Comparison of ENCODE assay signal across 19 cellular contexts in the genomic region with DNA sequence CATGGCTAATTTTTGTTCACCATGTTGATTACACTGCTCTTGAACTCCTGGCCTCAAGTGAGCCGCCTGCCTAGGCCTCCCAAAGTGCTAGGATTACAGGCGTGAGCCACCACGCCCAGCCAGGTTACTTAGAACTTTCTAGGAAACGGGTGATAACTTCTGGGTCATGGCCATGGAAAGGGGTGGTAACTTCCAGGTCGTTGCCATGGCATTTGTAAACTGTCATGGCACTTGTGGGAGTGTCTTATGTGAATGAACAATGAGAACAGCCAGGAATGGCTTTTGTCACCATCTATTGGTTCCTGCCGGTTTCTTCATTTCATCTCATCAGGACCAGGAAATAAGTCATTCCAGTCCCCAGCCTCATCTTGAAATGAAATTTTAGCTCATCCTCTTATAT.
"Had no signal": no experiment of that assay in that cellular context is flagged by ENCODE, and none has a peak within 500 bp of the region (broad histone marks: within the 10 kb centered on the region; RNA-seq: fewer than 3 reads in every experiment).

No MANE protein-coding gene starts in this region.

- DNase-seq: effector CD4-positive, alpha-beta T cell; endodermal cell; erythroblast; foreskin melanocyte; head of caudate nucleus; mammary epithelial cell; natural killer cell; occipital lobe; pancreas; right cardiac atrium; stimulated activated CD4-positive, alpha-beta T cell treated with anti-CD3 and anti-CD28 coated beads, Interleukin-2, amount 100 ng/mL, for 48 hours; stimulated activated naive CD4-positive, alpha-beta T cell treated with Interleukin-2 at 50 U/mL for 16 hours; tibial artery; upper lobe of right lung had no signal

- H3K36me3 ChIP-seq: pancreas, suprapubic skin, tibial artery, upper lobe of right lung had no signal

- FAIRE-seq: endothelial cell of umbilical vein, pancreas had no signal

- H3K4me2 ChIP-seq: hepatocyte, smooth muscle cell had no signal

- H3K9me3 ChIP-seq: pancreas, suprapubic skin, tibial artery, upper lobe of right lung had no signal

- H3K4me3 ChIP-seq: coronary artery, hepatocyte, pancreas, smooth muscle cell, suprapubic skin, tibial artery, upper lobe of right lung had no signal

- H2AFZ ChIP-seq: hepatocyte had no signal

- H3K79me2 ChIP-seq: hepatocyte had no signal

- H3K27me3 ChIP-seq: hepatocyte, pancreas, suprapubic skin, tibial artery, upper lobe of right lung had no signal

- H3K27ac ChIP-seq: coronary artery, pancreas, suprapubic skin, tibial artery, upper lobe of right lung had no signal

- ATAC-seq: natural killer cell, pancreas, right cardiac atrium, upper lobe of right lung had no signal

- H3K4me1 ChIP-seq: pancreas, upper lobe of right lung had no signal
